ENCODE assay signal across 8 cellular contexts in genomic region chr18:45967007-45967706, GRCh38. TPM values are rescaled to one million over a fixed set of nuclear protein-coding genes. Genes with fewer than 3 reads are reported as not detected.
DNase-seq lines count a peak whose midpoint lies in the region; ATAC-seq and TF ChIP-seq lines count a peak whose summit lies in the region.

A gene with protein sequence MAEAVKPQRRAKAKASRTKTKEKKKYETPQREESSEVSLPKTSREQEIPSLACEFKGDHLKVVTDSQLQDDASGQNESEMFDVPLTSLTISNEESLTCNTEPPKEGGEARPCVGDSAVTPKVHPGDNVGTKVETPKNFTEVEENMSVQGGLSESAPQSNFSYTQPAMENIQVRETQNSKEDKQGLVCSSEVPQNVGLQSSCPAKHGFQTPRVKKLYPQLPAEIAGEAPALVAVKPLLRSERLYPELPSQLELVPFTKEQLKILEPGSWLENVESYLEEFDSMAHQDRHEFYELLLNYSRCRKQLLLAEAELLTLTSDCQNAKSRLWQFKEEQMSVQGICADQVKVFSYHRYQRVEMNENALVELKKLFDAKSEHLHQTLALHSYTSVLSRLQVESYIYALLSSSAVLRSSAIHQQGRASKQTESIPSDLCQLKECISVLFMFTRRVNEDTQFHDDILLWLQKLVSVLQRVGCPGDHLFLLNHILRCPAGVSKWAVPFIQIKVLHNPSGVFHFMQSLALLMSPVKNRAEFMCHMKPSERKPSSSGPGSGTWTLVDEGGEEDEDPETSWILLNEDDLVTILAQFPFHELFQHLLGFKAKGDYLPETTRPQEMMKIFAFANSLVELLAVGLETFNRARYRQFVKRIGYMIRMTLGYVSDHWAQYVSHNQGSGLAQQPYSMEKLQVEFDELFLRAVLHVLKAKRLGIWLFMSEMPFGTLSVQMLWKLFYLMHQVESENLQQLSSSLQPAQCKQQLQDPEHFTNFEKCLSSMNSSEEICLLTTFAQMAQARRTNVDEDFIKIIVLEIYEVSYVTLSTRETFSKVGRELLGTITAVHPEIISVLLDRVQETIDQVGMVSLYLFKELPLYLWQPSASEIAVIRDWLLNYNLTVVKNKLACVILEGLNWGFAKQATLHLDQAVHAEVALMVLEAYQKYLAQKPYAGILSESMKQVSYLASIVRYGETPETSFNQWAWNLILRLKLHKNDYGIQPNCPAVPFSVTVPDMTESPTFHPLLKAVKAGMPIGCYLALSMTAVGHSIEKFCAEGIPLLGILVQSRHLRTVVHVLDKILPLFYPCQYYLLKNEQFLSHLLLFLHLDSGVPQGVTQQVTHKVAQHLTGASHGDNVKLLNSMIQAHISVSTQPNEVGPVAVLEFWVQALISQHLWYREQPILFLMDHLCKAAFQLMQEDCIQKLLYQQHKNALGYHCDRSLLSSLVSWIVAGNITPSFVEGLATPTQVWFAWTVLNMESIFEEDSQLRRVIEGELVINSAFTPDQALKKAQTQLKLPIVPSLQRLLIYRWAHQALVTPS (N-terminal part only) (minus strand): TSS chr18:45967329. CDS start chr18:45967239, 90 bp downstream.

- H3K27ac Mint-ChIP-seq in CD4-positive, alpha-beta memory T cell, result peak within 1 kb of the TSS; percentile 89 to 98 (median 97)
- peak within 1 kb of the TSS; percentile 83 for H3K27ac Mint-ChIP-seq in activated CD4-positive, alpha-beta memory T cell treated with anti-CD3 and anti-CD28 coated beads for 36 hours

- intact Hi-C loops in CD4-positive, alpha-beta memory T cell (cut with micrococcal nuclease), result loop anchor here (1.0 to 5.0 kb wide), 3 partner anchors 45 to 280 kb away; partner anchors contain the start of gene PSTPIP2
- intact Hi-C loops in activated CD4-positive, alpha-beta memory T cell treated with anti-CD3 and anti-CD28 coated beads for 36 hours (cut with micrococcal nuclease), result loop anchor here (1.0 to 2.0 kb wide), 2 partner anchors 29 to 106 kb away; partner anchors contain the start of gene PSTPIP2
- intact Hi-C loops in right lobe of liver (cut with DNase I), result no loop called here

- no peaks in the 10 kb centered on the region for H3K27me3 ChIP-seq in CD4-positive, alpha-beta memory T cell (ENCODE audit: insufficient read depth, low read length)
- H3K27me3 ChIP-seq in duodenal mucosa (ENCODE audit: control insufficient read depth in 1 of 2, insufficient read depth in 2 of 2, low read length in 2 of 2), result no peaks in the 10 kb centered on the region
- H3K27me3 ChIP-seq in right lobe of liver, result no peaks in the 10 kb centered on the region

- no peaks in the 10 kb centered on the region for H3K9me3 Mint-ChIP-seq in CD4-positive, alpha-beta memory T cell
- no peaks in the 10 kb centered on the region for H3K9me3 Mint-ChIP-seq in activated CD4-positive, alpha-beta memory T cell treated with anti-CD3 and anti-CD28 coated beads for 36 hours

- peak within 1 kb of the TSS; percentile 72 for H3K27ac ChIP-seq in CD4-positive, alpha-beta memory T cell (ENCODE audit: low read depth, low read length)
- H3K27ac ChIP-seq in duodenal mucosa (ENCODE audit: low read depth, low read length), result peak within 1 kb of the TSS; percentile 58
- H3K27ac ChIP-seq in right lobe of liver, result peak within 1 kb of the TSS; percentile 65 to 86 (median 73)

- peak; percentile 87 for TF ChIP-seq POLR2A in right lobe of liver (IDR thresholded peaks at IDR 0.05)

- peak within 1 kb of the TSS; percentile 82 to 87 for H3K9ac ChIP-seq in duodenal mucosa (ENCODE audit: low read depth in 1 of 2, low read length in 2 of 2)

- H3K9me3 ChIP-seq in CD4-positive, alpha-beta memory T cell (ENCODE audit: control insufficient read depth in 1 of 2, low read length in 2 of 2), result no peaks in the 10 kb centered on the region
- H3K9me3 ChIP-seq in duodenal mucosa (ENCODE audit: control insufficient read depth in 1 of 2, low read length in 2 of 2) (no peaks in the 10 kb centered on the region), right lobe of liver (no peaks in the 10 kb centered on the region)

- H3K4me1 ChIP-seq in CD4-positive, alpha-beta memory T cell (ENCODE audit: insufficient read depth, low read length), result peaks cover 48% of the 10 kb centered on the region
- H3K4me1 ChIP-seq in duodenal mucosa (ENCODE audit: control insufficient read depth in 1 of 2, insufficient read depth in 2 of 2, low read length in 2 of 2) (peaks cover 0 to 16% of the 10 kb centered on the region in 2 donors), right lobe of liver (peaks cover 0 to 11% (median 4%) of the 10 kb centered on the region in 4 donors)

- H3K4me3 Mint-ChIP-seq in CD4-positive, alpha-beta memory T cell, result peak within 1 kb of the TSS; percentile 95 to 100 (median 98)
- H3K4me3 Mint-ChIP-seq in activated CD4-positive, alpha-beta memory T cell treated with anti-CD3 and anti-CD28 coated beads for 36 hours, result peak within 1 kb of the TSS; percentile 93

- peak; percentile 89 to 94 (median 91) for DNase-seq in CD4-positive, alpha-beta memory T cell
- peak; percentile 88 for DNase-seq in HK-2 (ENCODE audit: unreplicated experiment)
- DNase-seq in NCI-H82 treated with DMSO at 0.1 percent for 48 hours (lab: John Stamatoyannopoulos, UW; ENCODE audit: unreplicated experiment), result peak; percentile 74
- peak; percentile 97 for DNase-seq in activated CD4-positive, alpha-beta memory T cell treated with anti-CD3 and anti-CD28 coated beads for 36 hours
- DNase-seq in right lobe of liver, result peak; percentile 96 to 99 (median 99)
- DNase-seq in stimulated activated CD4-positive, alpha-beta T cell treated with anti-CD3 and anti-CD28 coated beads, Interleukin-4, amount 100 ng/mL, for 24 hours, result peak; percentile 94

- no peaks in the 10 kb centered on the region for H3K36me3 ChIP-seq in CD4-positive, alpha-beta memory T cell (ENCODE audit: insufficient read depth, low read length)
- H3K36me3 ChIP-seq in duodenal mucosa (ENCODE audit: control insufficient read depth in 1 of 2, insufficient read depth in 2 of 2, low read length in 2 of 2) (peaks cover 0 to 3% of the 10 kb centered on the region in 2 donors), right lobe of liver (no peaks in the 10 kb centered on the region)

- H3K36me3 Mint-ChIP-seq in CD4-positive, alpha-beta memory T cell, result peaks cover 4 to 18% of the 10 kb centered on the region in 2 donors
- peaks cover 3% of the 10 kb centered on the region for H3K36me3 Mint-ChIP-seq in activated CD4-positive, alpha-beta memory T cell treated with anti-CD3 and anti-CD28 coated beads for 36 hours

- ATAC-seq in GM19455 (IDR thresholded peaks at IDR 0.05; ENCODE audit: unreplicated experiment), result peak; percentile 96
- ATAC-seq in right lobe of liver, result peak; percentile 98 to 100 (median 100)

- POLR2A ChIA-PET in CD4-positive, alpha-beta memory T cell (lab: Charles Lee; ENCODE audit: partially characterized antibody), result no interaction called here
- POLR2A ChIA-PET in activated CD4-positive, alpha-beta memory T cell treated with anti-CD3 and anti-CD28 coated beads for 36 hours (lab: Charles Lee), result no interaction called here

- TF ChIP-seq CTCF in right lobe of liver (IDR thresholded peaks at IDR 0.05), result no peak

- CTCF ChIA-PET in CD4-positive, alpha-beta memory T cell (lab: Charles Lee; ENCODE audit: partially characterized antibody), result interaction anchor here (1.0 kb wide), 1 partner anchor 107 kb away, joined by 3 read pairs; no protein-coding TSS in a partner anchor
- CTCF ChIA-PET in activated CD4-positive, alpha-beta memory T cell treated with anti-CD3 and anti-CD28 coated beads for 36 hours (lab: Charles Lee), result no interaction called here

- 0% methylated on average over 24 of the region's 50 CpGs for WGBS in right lobe of liver (ENCODE audit: insufficient coverage, low coverage, low lambda C conversion rate, missing lambda C conversion rate)

- peaks cover 31 to 55% (median 42%) of the 10 kb centered on the region in 4 donors for H3K4me1 Mint-ChIP-seq in CD4-positive, alpha-beta memory T cell
- H3K4me1 Mint-ChIP-seq in activated CD4-positive, alpha-beta memory T cell treated with anti-CD3 and anti-CD28 coated beads for 36 hours (ENCODE audit: low read depth), result peaks cover 33% of the 10 kb centered on the region

- no peaks in the 10 kb centered on the region for H3K27me3 Mint-ChIP-seq in CD4-positive, alpha-beta memory T cell
- H3K27me3 Mint-ChIP-seq in activated CD4-positive, alpha-beta memory T cell treated with anti-CD3 and anti-CD28 coated beads for 36 hours, result no peaks in the 10 kb centered on the region

- H3K4me3 ChIP-seq in CD4-positive, alpha-beta memory T cell (ENCODE audit: low read length in 2 of 2), result peak within 1 kb of the TSS; percentile 89 to 94
- H3K4me3 ChIP-seq in duodenal mucosa (ENCODE audit: low read depth in 1 of 2, low read length in 2 of 2) (peak within 1 kb of the TSS; percentile 97 to 99), right lobe of liver (peak within 1 kb of the TSS; percentile 81 to 93 (median 90))

RNA-seq across cellular contexts. Expression of the gene that starts here (rescaled TPM):
- total RNA-seq in CD4-positive, alpha-beta memory T cell, result 10 to 100 TPM; 64.3 to 69.0 TPM
- polyA plus RNA-seq in CD4-positive, alpha-beta memory T cell, result 1 to 10 TPM; 4.1 to 5.7 TPM
- total RNA-seq in activated CD4-positive, alpha-beta memory T cell treated with anti-CD3 and anti-CD28 coated beads for 36 hours, result 10 to 100 TPM; 18.8 to 21.4 TPM
- 10 to 100 TPM; 11.6 to 15.2 (median 12.4) TPM for total RNA-seq in right lobe of liver

Comparison
In these comparisons a context has a peak if more than half of its experiments do, and no peak if none do; other contexts are left out.
1. Peak in every context shown above with its lines: DNase-seq, ATAC-seq, H3K4me3 ChIP-seq and H3K27ac ChIP-seq.
2. intact Hi-C loops: an anchor here in CD4-positive, alpha-beta memory T cell (1.0 to 5.0 kb wide) and activated CD4-positive, alpha-beta memory T cell treated with anti-CD3 and anti-CD28 coated beads for 36 hours (1.0 to 2.0 kb wide); none called in right lobe of liver.